Comparison of ENCODE assay signal across 39 cellular contexts in the genomic region with DNA sequence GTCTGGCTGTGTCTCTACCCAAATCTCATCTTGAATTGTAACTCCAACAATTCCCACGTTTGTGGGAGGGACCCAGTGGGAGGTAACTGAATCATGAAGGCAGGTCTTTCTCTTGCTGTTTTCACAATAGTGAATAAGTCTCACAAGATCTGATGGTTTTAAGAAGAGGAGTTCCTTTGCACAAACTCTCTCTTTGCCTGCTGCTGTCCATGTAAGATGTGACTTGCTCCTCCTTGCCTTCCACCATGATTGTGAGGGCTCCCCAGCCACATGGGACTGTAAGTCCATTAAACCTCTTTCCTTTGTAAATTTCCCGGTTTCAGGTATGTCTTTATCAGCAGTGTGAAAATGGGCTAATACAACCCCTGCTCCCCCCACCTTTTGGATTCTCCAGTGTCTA. TPM values are rescaled to one million over a fixed set of nuclear protein-coding genes. Genes with fewer than 3 reads are reported as not detected.
"Had no signal": no experiment of that assay in that cellular context is flagged by ENCODE, and none has a peak within 500 bp of the region (broad histone marks: within the 10 kb centered on the region; RNA-seq: fewer than 3 reads in every experiment).

No MANE protein-coding gene starts in this region.

- DNase-seq: Karpas-422, Kasumi-1, MG63, MM.1S, MV-4-11, NCI-H1048, NCI-H1092, NCI-H1092 treated with DMSO at 0.1 percent for 48 hours, NCI-H1105, NCI-H1105 treated with DMSO at 0.1 percent for 48 hours, NCI-H1417, NCI-H1417 treated with DMSO at 0.1 percent for 48 hours, NCI-H1436, NCI-H1436 treated with DMSO at 0.1 percent for 48 hours, NCI-H146, NCI-H1694, NCI-H1694 treated with DMSO at 0.1 percent for 48 hours, NCI-H187, NCI-H187 treated with DMSO at 0.1 percent for 48 hours, NCI-H1930, NCI-H2029, NCI-H2029 treated with DMSO at 0.1 percent for 48 hours, NCI-H2081, NCI-H2081 treated with DMSO at 0.1 percent for 48 hours, NCI-H2107, NCI-H2171, NCI-H2171 treated with DMSO at 0.1 percent for 48 hours, NCI-H2227 treated with DMSO at 0.1 percent for 48 hours, NCI-H226, NCI-H345, NCI-H446, NCI-H446 treated with DMSO at 0.1 percent for 48 hours, NCI-H510A, NCI-H510A treated with DMSO at 0.1 percent for 48 hours, NCI-H524 had no signal

- H3K4me3 ChIP-seq: MG63 had no signal

- H3K27me3 ChIP-seq: MG63 had no signal

- H3K9me3 ChIP-seq: MG63 had no signal

- H3K36me3 ChIP-seq: MG63 had no signal

RNA-seq across cellular contexts. Expression of a gene that starts 23.8 kb away (rescaled TPM):
- total RNA-seq: LHCN-M2, M059J, MCF 10A, NCI-H460 had no signal
